In the genomic region with DNA sequence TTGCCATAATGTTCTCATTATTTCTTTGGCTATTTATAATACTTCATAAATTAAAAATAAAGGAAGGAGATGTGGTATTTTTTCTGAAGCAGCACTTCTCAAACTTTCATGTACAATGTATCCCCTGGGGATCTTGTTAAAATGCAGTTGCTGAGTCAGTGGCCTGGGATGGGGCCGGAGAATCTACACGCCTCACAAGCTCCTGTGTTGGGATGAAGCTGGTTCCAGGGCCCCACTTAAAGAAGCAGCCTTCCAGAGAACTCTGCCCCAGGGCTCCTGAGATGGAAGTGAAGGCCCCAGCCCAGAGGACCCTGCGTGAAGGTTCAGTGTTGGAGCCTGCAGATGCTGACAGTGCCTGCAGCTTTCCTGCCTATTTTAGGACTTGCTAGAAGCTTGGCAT, we compare ENCODE assay signal across 18 cellular contexts. TPM values are rescaled to one million over a fixed set of nuclear protein-coding genes. Genes with fewer than 3 reads are reported as not detected.
DNase-seq lines count a peak whose midpoint lies in the region; ATAC-seq, FAIRE-seq and TF ChIP-seq lines count a peak whose summit lies in the region.
"Had no signal": no experiment of that assay in that cellular context is flagged by ENCODE, and none has a peak within 500 bp of the region (broad histone marks: within the 10 kb centered on the region; RNA-seq: fewer than 3 reads in every experiment).

No MANE protein-coding gene starts in this region.

- CTCF ChIA-PET in A673 (lab: Charles Lee), result no interaction called here

- FAIRE-seq in kidney (lab: Jason Lieb, UNC), result no peak

- no peaks in the 10 kb centered on the region for H3K79me2 ChIP-seq in GM23338 (replicated peaks; ENCODE audit: insufficient read depth)

- H3K4me1 Mint-ChIP-seq in GM23338, result no peaks in the 10 kb centered on the region
- peaks cover 26 to 30% of the 10 kb centered on the region in 2 donors for H3K4me1 Mint-ChIP-seq in natural killer cell

- POLR2A ChIA-PET in A673 (lab: Charles Lee; ENCODE audit: low non-redundant PET), result no interaction called here

- H3K27ac ChIP-seq in A673 (ENCODE audit: low read depth, low read length, poor library complexity, severe bottlenecking), result no peak overlapping the region
- H3K27ac ChIP-seq in GM23338 (ENCODE audit: low read depth), result no peak overlapping the region
- H3K27ac ChIP-seq in brain microvascular endothelial cell, result no peak overlapping the region
- H3K27ac ChIP-seq in kidney (ENCODE audit: low read depth in 2 of 2, low read length in 2 of 2), result no peak overlapping the region
- H3K27ac ChIP-seq: breast epithelium, lower lobe of right lung had no signal

- no peak overlapping the region for H3K27ac Mint-ChIP-seq in GM23338
- H3K27ac Mint-ChIP-seq in natural killer cell, result no peak overlapping the region
- H3K27ac Mint-ChIP-seq: type B pancreatic cell had no signal

- peak overlapping the region; percentile 63 for H2AFZ ChIP-seq in GM23338

- intact Hi-C loops in A673 (cut with micrococcal nuclease; ENCODE audit: unreplicated experiment) (no loop called here), kidney (cut with DNase I) (no loop called here), natural killer cell (cut with micrococcal nuclease) (no loop called here)

- H3K4me3 ChIP-seq in A673 (ENCODE audit: low read depth, low read length, poor library complexity, severe bottlenecking) (no peak overlapping the region), GM23338 (no peak overlapping the region), brain microvascular endothelial cell (ENCODE audit: low read depth, low read length) (no peak overlapping the region), kidney (ENCODE audit: low read length in 2 of 2) (no peak overlapping the region)
- H3K4me3 ChIP-seq: breast epithelium, lower lobe of right lung had no signal

- no peaks in the 10 kb centered on the region for H3K36me3 ChIP-seq in A673 (ENCODE audit: insufficient read depth, low read length, poor library complexity, severe bottlenecking)
- no peaks in the 10 kb centered on the region for H3K36me3 ChIP-seq in GM23338 (ENCODE audit: insufficient read depth)
- no peaks in the 10 kb centered on the region for H3K36me3 ChIP-seq in brain microvascular endothelial cell (replicated peaks)
- H3K36me3 ChIP-seq in kidney (ENCODE audit: control insufficient read depth in 1 of 2, insufficient read depth in 2 of 2, low read length in 2 of 2), result no peaks in the 10 kb centered on the region
- H3K36me3 ChIP-seq: breast epithelium, lower lobe of right lung had no signal

- H3K9ac ChIP-seq in kidney (ENCODE audit: low read length in 2 of 2), result no peak overlapping the region

- TF ChIP-seq CTCF in A673 (conservative IDR thresholded peaks at IDR 0.05; ENCODE audit: low read depth, low read length) (no peak), GM23338 (conservative IDR thresholded peaks at IDR 0.05; ENCODE audit: low read depth in 2 of 2) (no peak), brain microvascular endothelial cell (IDR thresholded peaks at IDR 0.05; ENCODE audit: low read depth, low read length, missing control alignments) (no peak), kidney (IDR thresholded peaks at IDR 0.05; ENCODE audit: borderline replicate concordance, extremely low read depth, insufficient read depth) (no peak), natural killer cell (IDR thresholded peaks at IDR 0.05) (no peak)

- no peaks in the 10 kb centered on the region for H3K36me3 Mint-ChIP-seq in GM23338 (ENCODE audit: low read depth)
- no peaks in the 10 kb centered on the region for H3K36me3 Mint-ChIP-seq in natural killer cell
- H3K36me3 Mint-ChIP-seq: type B pancreatic cell had no signal

- no peaks in the 10 kb centered on the region for H3K9me2 ChIP-seq in GM23338 (ENCODE audit: insufficient read depth)

- in situ Hi-C loops in brain microvascular endothelial cell (cut with HindIII; ENCODE audit: low pct_ligation_motif_present, low sequenced_read_pairs), result no loop called here

- H3F3A ChIP-seq in GM23338 (replicated peaks; ENCODE audit: low read depth), result no peaks in the 10 kb centered on the region

- no peak overlapping the region for H3K4me3 Mint-ChIP-seq in GM23338
- no peak overlapping the region for H3K4me3 Mint-ChIP-seq in natural killer cell
- H3K4me3 Mint-ChIP-seq: type B pancreatic cell had no signal

- peak; percentile 64 for ATAC-seq in GM23338
- ATAC-seq in HG03097 (IDR thresholded peaks at IDR 0.05; ENCODE audit: low FRiP score, unreplicated experiment), result no peak
- no peak for ATAC-seq in natural killer cell
- ATAC-seq: lower lobe of right lung had no signal

- no peaks in the 10 kb centered on the region for H3K9me3 Mint-ChIP-seq in GM23338
- H3K9me3 Mint-ChIP-seq in natural killer cell, result no peaks in the 10 kb centered on the region
- H3K9me3 Mint-ChIP-seq: type B pancreatic cell had no signal

- no peaks in the 10 kb centered on the region for H3K9me3 ChIP-seq in A673 (ENCODE audit: low read depth, low read length, poor library complexity, severe bottlenecking)
- no peaks in the 10 kb centered on the region for H3K9me3 ChIP-seq in kidney (ENCODE audit: control insufficient read depth in 1 of 2, low read length in 2 of 2)
- H3K9me3 ChIP-seq: breast epithelium, lower lobe of right lung had no signal

- H3K4me2 ChIP-seq in GM23338, result no peak overlapping the region

- H3K27me3 Mint-ChIP-seq in GM23338 (ENCODE audit: insufficient read depth, low read depth, poor library complexity) (peaks cover 2% of the 10 kb centered on the region), natural killer cell (ENCODE audit: low read depth in 2 of 2) (no peaks in the 10 kb centered on the region)

- no peaks in the 10 kb centered on the region for H4K20me1 ChIP-seq in GM23338 (replicated peaks; ENCODE audit: insufficient read depth)

- H3K4me1 ChIP-seq in A673 (ENCODE audit: insufficient read depth, low read length, poor library complexity, severe bottlenecking) (no peaks in the 10 kb centered on the region), GM23338 (ENCODE audit: insufficient read depth) (no peaks in the 10 kb centered on the region), kidney (ENCODE audit: control insufficient read depth in 1 of 2, insufficient read depth in 1 of 2, low read depth in 1 of 2, low read length in 2 of 2) (no peaks in the 10 kb centered on the region)
- H3K4me1 ChIP-seq: breast epithelium, lower lobe of right lung had no signal

- DNase-seq in A673 (ENCODE audit: low spot score) (peak; percentile 72), GM23338 (ENCODE audit: low spot score) (peak; percentile 14), brain microvascular endothelial cell (peak; percentile 65), kidney (peak; percentile 59), NCI-H1436 (lab: John Stamatoyannopoulos, UW) (no peak), KG1 (lab: John Stamatoyannopoulos, UW) (no peak), natural killer cell (no peak)
- DNase-seq: activated CD4-positive, alpha-beta T cell treated with anti-CD3 and anti-CD28 coated beads, Interleukin-2, amount 50 U/mL, for 48 hours; activated effector memory CD4-positive, alpha-beta T cell treated with Interleukin-2 at 50 U/mL for 16 hours; AML-193; DMS79 treated with DMSO at 0.1 percent for 48 hours; HCEC 1CT; lower lobe of right lung; MV-4-11; NCI-H226 had no signal

- H3K27me3 ChIP-seq in A673 (replicated peaks; ENCODE audit: insufficient read depth, low read depth, low read length, poor library complexity), result no peaks in the 10 kb centered on the region
- no peaks in the 10 kb centered on the region for H3K27me3 ChIP-seq in GM23338 (ENCODE audit: insufficient read depth)
- H3K27me3 ChIP-seq in brain microvascular endothelial cell (replicated peaks), result no peaks in the 10 kb centered on the region
- H3K27me3 ChIP-seq: breast epithelium had no signal

- no TSS peak for BruUV-seq in A673 (replicated peaks; lab: Mats Ljungman, UMichigan)

RNA-seq across cellular contexts. Expression of gene SLC23A2, which starts 40.1 kb away (rescaled TPM):
- total RNA-seq in A673 (2021) (29.4 and 31.5 TPM in 2 replicates), kidney (20.5 TPM), natural killer cell (10 to 100 TPM; 21.8 to 31.5 (median 26.0) TPM)
- total RNA-seq in GM23338 (2014; rRNA removed; shearing (Covaris generic)), result 13.6 and 20.2 TPM in 2 replicates
- polyA plus RNA-seq in GM23338 (2016; fragmentation: Nextera tagmentation; extraction: Ambion mirVana) (3.8 and 4.4 TPM in 2 replicates), kidney (ENCODE audit: insufficient read depth, low read depth, low replicate concordance) (4.8 TPM)

Comparison
In these comparisons a context has a peak if more than half of its experiments do, and no peak if none do; other contexts are left out.
1. DNase-seq: peak in A673 (single experiment), GM23338 (single experiment), brain microvascular endothelial cell (single experiment) and kidney (single experiment); none in NCI-H1436 (single experiment), KG1 (single experiment) and natural killer cell (single experiment).